ENCODE assay signal across 18 cellular contexts in genomic region chr15:39028069-39028468, GRCh38.
DNase-seq lines count a peak whose midpoint lies in the region; ATAC-seq, FAIRE-seq and TF ChIP-seq lines count a peak whose summit lies in the region.
"Had no signal": no experiment of that assay in that cellular context is flagged by ENCODE, and none has a peak within 500 bp of the region (broad histone marks: within the 10 kb centered on the region; RNA-seq: fewer than 3 reads in every experiment).

No MANE protein-coding gene starts in this region.

- no peaks in the 10 kb centered on the region for H3K9me3 ChIP-seq in MG63
- H3K9me3 ChIP-seq: SJCRH30 had no signal

- DNase-seq in AG10803 (ENCODE audit: low read depth): peak; percentile 53
- DNase-seq in MG63: peak; percentile 88
- DNase-seq in bronchial epithelial cell (ENCODE audit: low read depth): peak; percentile 79
- peak; percentile 8 for DNase-seq in hepatic stellate cell (ENCODE audit: low spot score)
- no peak for DNase-seq in D341Med (ENCODE audit: low spot score)
- DNase-seq in GM19238 (ENCODE audit: insufficient read length, low spot score): no peak
- no peak for DNase-seq in NCI-H524 treated with DMSO at 0.1 percent for 48 hours (lab: John Stamatoyannopoulos, UW)
- DNase-seq: activated CD4-positive, CD25-positive, alpha-beta regulatory T cell; activated T-cell treated with anti-CD3 and anti-CD28 coated beads for 4 hours; effector memory CD8-positive, alpha-beta T cell; KG1; midbrain; NCI-H1694; stimulated activated CD4-positive, alpha-beta T cell treated with anti-CD3 and anti-CD28 coated beads, Interleukin-4, amount 100 ng/mL, for 1 hour; stimulated activated naive CD4-positive, alpha-beta T cell treated with Interleukin-2 at 50 U/mL for 16 hours had no signal

- H3K27me3 ChIP-seq in MG63 (no peaks in the 10 kb centered on the region), bronchial epithelial cell (ENCODE audit: control insufficient read depth, insufficient read depth, low read length) (no peaks in the 10 kb centered on the region)
- H3K27me3 ChIP-seq: SJCRH30 had no signal

- no peak overlapping the region for H3K4me3 ChIP-seq in AG10803 (ENCODE audit: low read length)
- H3K4me3 ChIP-seq in MG63: no peak overlapping the region
- no peak overlapping the region for H3K4me3 ChIP-seq in bronchial epithelial cell (ENCODE audit: low read depth, low read length)
- H3K4me3 ChIP-seq: SJCRH30 had no signal

- TF ChIP-seq CTCF in AG10803 (conservative IDR thresholded peaks at IDR 0.05; ENCODE audit: low read length) (no peak), bronchial epithelial cell (IDR thresholded peaks at IDR 0.05; ENCODE audit: insufficient read depth, low read length, severe bottlenecking) (no peak)

- no peak for ATAC-seq in GM21381 (IDR thresholded peaks at IDR 0.05; ENCODE audit: unreplicated experiment)
- ATAC-seq: effector memory CD8-positive, alpha-beta T cell; HCT116 had no signal

- FAIRE-seq in bronchial epithelial cell (lab: Jason Lieb, UNC): no peak

- H3K36me3 ChIP-seq in MG63 (no peaks in the 10 kb centered on the region), bronchial epithelial cell (ENCODE audit: control insufficient read depth, insufficient read depth, low read length) (no peaks in the 10 kb centered on the region)
- H3K36me3 ChIP-seq: SJCRH30 had no signal

Comparison
In these comparisons a context has a peak if more than half of its experiments do, and no peak if none do; other contexts are left out.
1. DNase-seq: peak in AG10803 (single experiment), MG63 (single experiment), bronchial epithelial cell (single experiment) and hepatic stellate cell (single experiment); none in D341Med (single experiment), GM19238 (single experiment) and NCI-H524 treated with DMSO at 0.1 percent for 48 hours (single experiment).